ENCODE assay signal across 29 cellular contexts in genomic region chr12:5916785-5917290, GRCh38. TPM values are rescaled to one million over a fixed set of nuclear protein-coding genes. Genes with fewer than 3 reads are reported as not detected.
"Had no signal": no experiment of that assay in that cellular context is flagged by ENCODE, and none has a peak within 500 bp of the region (broad histone marks: within the 10 kb centered on the region; RNA-seq: fewer than 3 reads in every experiment).

No MANE protein-coding gene starts in this region.

- FAIRE-seq: kidney, pancreas had no signal

- H3K27ac Mint-ChIP-seq: naive thymus-derived CD4-positive, alpha-beta T cell; natural killer cell treated with Interleukin-12 subunit alpha and Interleukin-12 subunit beta and Interleukin-15 and Interleukin-18, amount 100 ng/mL, for 72 hours; stimulated activated naive B cell treated with anti-CD40 and anti-IgM and Interleukin-4, amounts not matched to agents 10 μg/mL and 1 μg/mL and 100 μg/mL, for 72 hours had no signal

- H3K9me3 Mint-ChIP-seq: natural killer cell treated with Interleukin-12 subunit alpha and Interleukin-12 subunit beta and Interleukin-15 and Interleukin-18, amount 100 ng/mL, for 72 hours; neural crest cell; stimulated activated naive B cell treated with anti-CD40 and anti-IgM and Interleukin-4, amounts not matched to agents 10 μg/mL and 1 μg/mL and 100 μg/mL, for 72 hours had no signal

- H3K4me3 Mint-ChIP-seq: naive thymus-derived CD4-positive, alpha-beta T cell; natural killer cell treated with Interleukin-12 subunit alpha and Interleukin-12 subunit beta and Interleukin-15 and Interleukin-18, amount 100 ng/mL, for 72 hours; neural crest cell; stimulated activated naive B cell treated with anti-CD40 and anti-IgM and Interleukin-4, amounts not matched to agents 10 μg/mL and 1 μg/mL and 100 μg/mL, for 72 hours had no signal

- H3K36me3 Mint-ChIP-seq: naive thymus-derived CD4-positive, alpha-beta T cell; natural killer cell treated with Interleukin-12 subunit alpha and Interleukin-12 subunit beta and Interleukin-15 and Interleukin-18, amount 100 ng/mL, for 72 hours; stimulated activated naive B cell treated with anti-CD40 and anti-IgM and Interleukin-4, amounts not matched to agents 10 μg/mL and 1 μg/mL and 100 μg/mL, for 72 hours had no signal

- H3K36me3 ChIP-seq: left lung, pancreas, prostate gland, stomach, thyroid gland, transverse colon, vagina had no signal

- DNase-seq: hippocampal formation; kidney; left colon; left lung; lower lobe of right lung; mesendoderm; midbrain; mucosa of descending colon; naive thymus-derived CD4-positive, alpha-beta T cell; pancreas; retina; right cardiac atrium; stimulated activated CD4-positive, alpha-beta T cell treated with anti-CD3 and anti-CD28 coated beads, Interleukin-12 subunit alpha, Interleukin-12 subunit beta, amount 100 ng/mL, for 4 hours; stimulated activated CD4-positive, alpha-beta T cell treated with anti-CD3 and anti-CD28 coated beads, Interleukin-15, amount 100 ng/mL, for 24 hours; stimulated activated CD4-positive, alpha-beta T cell treated with anti-CD3 and anti-CD28 coated beads, Interleukin-2, amount 100 ng/mL, for 24 hours; stimulated activated CD4-positive, alpha-beta T cell treated with anti-CD3 and anti-CD28 coated beads, Interleukin-4, amount 100 ng/mL, for 1 hour; stimulated activated naive B cell treated with anti-CD40 and anti-IgM and Interleukin-4, amounts not matched to agents 10 μg/mL and 1 μg/mL and 100 μg/mL, for 72 hours; stimulated activated naive CD8-positive, alpha-beta T cell treated with anti-CD3 and anti-CD28 coated beads, Interleukin-15, Interleukin-2, amounts not matched to agents 100 U/mL and 50 U/mL, for 24 hours; stomach; testis; thyroid gland; transverse colon; upper lobe of left lung had no signal

- H3K4me3 ChIP-seq: left lung, lower lobe of right lung, mucosa of descending colon, pancreas, prostate gland, skin epidermis, stomach, testis, thyroid gland, transverse colon, upper lobe of left lung, vagina had no signal

- ATAC-seq: left colon; left lung; lower lobe of right lung; mucosa of descending colon; naive thymus-derived CD4-positive, alpha-beta T cell; natural killer cell treated with Interleukin-12 subunit alpha and Interleukin-12 subunit beta and Interleukin-15 and Interleukin-18, amount 100 ng/mL, for 72 hours; pancreas; right cardiac atrium; sciatic nerve; stimulated activated naive B cell treated with anti-CD40 and anti-IgM and Interleukin-4, amounts not matched to agents 10 μg/mL and 1 μg/mL and 100 μg/mL, for 72 hours; stimulated activated naive CD8-positive, alpha-beta T cell treated with anti-CD3 and anti-CD28 coated beads, Interleukin-15, Interleukin-2, amounts not matched to agents 100 U/mL and 50 U/mL, for 24 hours had no signal

- H3K4me1 ChIP-seq: left lung, lower lobe of right lung, pancreas, prostate gland, stomach, testis, thyroid gland, transverse colon, upper lobe of left lung, vagina had no signal

- H3K4me1 Mint-ChIP-seq: naive thymus-derived CD4-positive, alpha-beta T cell; neural crest cell; stimulated activated naive B cell treated with anti-CD40 and anti-IgM and Interleukin-4, amounts not matched to agents 10 μg/mL and 1 μg/mL and 100 μg/mL, for 72 hours had no signal

- H3K9me3 ChIP-seq: left lung, lower lobe of right lung, mucosa of descending colon, pancreas, prostate gland, stomach, testis, thyroid gland, transverse colon, upper lobe of left lung, vagina had no signal

- H3K27ac ChIP-seq: left lung, lower lobe of right lung, pancreas, prostate gland, skin epidermis, stomach, testis, thyroid gland, transverse colon, upper lobe of left lung, vagina had no signal

- H3K27me3 ChIP-seq: testis, thyroid gland, transverse colon, upper lobe of left lung, vagina had no signal

RNA-seq across cellular contexts. Expression of gene ANO2, which starts 28.2 kb away (rescaled TPM):
- total RNA-seq: naive thymus-derived CD4-positive, alpha-beta T cell; natural killer cell treated with Interleukin-12 subunit alpha and Interleukin-12 subunit beta and Interleukin-15 and Interleukin-18, amount 100 ng/mL, for 72 hours had no signal
- polyA plus RNA-seq: naive thymus-derived CD4-positive, alpha-beta T cell had no signal
